In the genomic region with DNA sequence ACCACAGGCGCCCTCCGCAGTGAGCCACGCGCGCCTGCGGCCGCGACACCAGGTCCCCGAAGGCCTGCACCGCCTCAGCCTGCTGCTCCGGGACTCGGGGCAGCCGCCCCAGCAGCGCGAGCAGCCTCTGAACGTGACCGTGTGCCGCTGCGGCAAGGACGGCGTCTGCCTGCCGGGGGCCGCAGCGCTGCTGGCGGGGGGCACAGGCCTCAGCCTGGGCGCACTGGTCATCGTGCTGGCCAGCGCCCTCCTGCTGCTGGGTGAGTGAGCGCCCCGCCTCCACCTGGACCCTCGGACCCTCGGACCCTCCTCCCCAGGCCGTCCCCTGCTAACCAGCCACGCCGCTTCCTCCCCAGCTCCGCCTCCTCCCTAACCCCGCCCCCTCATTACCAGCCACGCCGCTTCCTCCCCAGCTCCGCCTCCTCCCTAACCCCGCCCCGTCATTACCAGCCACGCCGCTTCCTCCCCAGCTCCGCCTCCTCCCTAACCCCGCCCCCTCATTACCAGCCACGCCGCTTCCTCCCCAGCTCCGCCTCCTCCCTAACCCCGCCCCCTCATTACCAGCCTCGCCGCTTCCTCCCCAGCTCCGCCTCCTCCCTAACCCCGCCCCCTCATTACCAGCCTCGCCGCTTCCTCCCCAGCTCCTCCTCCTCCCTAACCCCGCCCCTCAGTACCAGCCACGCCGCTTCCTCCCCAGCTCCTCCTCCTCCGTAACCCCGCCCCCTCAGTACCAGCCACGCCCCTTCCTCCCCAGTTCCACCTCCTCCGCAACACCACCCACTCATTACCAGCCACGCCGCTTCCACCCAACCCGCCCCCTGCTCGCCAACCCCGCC, we compare ENCODE assay signal across 9 cellular contexts. TPM values are rescaled to one million over a fixed set of nuclear protein-coding genes. Genes with fewer than 3 reads are reported as not detected.
DNase-seq lines count a peak whose midpoint lies in the region; ATAC-seq and TF ChIP-seq lines count a peak whose summit lies in the region.
"Not testable (repeated sequence)": the region's sequence is repeated elsewhere in the genome, so short reads cannot be mapped to it uniquely, and the experiment has no call there.
"Had no signal": no experiment of that assay in that cellular context is flagged by ENCODE, and none has a peak within 500 bp of the region (broad histone marks: within the 10 kb centered on the region; RNA-seq: fewer than 3 reads in every experiment).

No MANE protein-coding gene starts in this region.

- H3K4me3 ChIP-seq in CD4-positive, CD25-positive, alpha-beta regulatory T cell (ENCODE audit: low read depth, low read length); WERI-Rb-1 (ENCODE audit: low read depth, low read length): not testable (repeated sequence)

- not testable (repeated sequence) for H3K36me3 Mint-ChIP-seq in CD4-positive, CD25-positive, alpha-beta regulatory T cell; natural killer cell treated with Interleukin-12 subunit alpha and Interleukin-12 subunit beta and Interleukin-15 and Interleukin-18, amount 100 ng/mL, for 72 hours

- peaks cover 0 to 10% (median 4%) of the 10 kb centered on the region in 4 donors for H3K4me1 Mint-ChIP-seq in CD4-positive, CD25-positive, alpha-beta regulatory T cell
- H3K4me1 Mint-ChIP-seq in natural killer cell treated with Interleukin-12 subunit alpha and Interleukin-12 subunit beta and Interleukin-15 and Interleukin-18, amount 100 ng/mL, for 72 hours (ENCODE audit: low read depth in 2 of 2): not testable (repeated sequence)

- H3K4me3 Mint-ChIP-seq in CD4-positive, CD25-positive, alpha-beta regulatory T cell: peak overlapping the region in 1 of 4 donors; percentile 46
- H3K4me3 Mint-ChIP-seq in natural killer cell treated with Interleukin-12 subunit alpha and Interleukin-12 subunit beta and Interleukin-15 and Interleukin-18, amount 100 ng/mL, for 72 hours: peak overlapping the region; percentile 22

- not testable (repeated sequence) for TF ChIP-seq CTCF in WERI-Rb-1 (IDR thresholded peaks at IDR 0.05; ENCODE audit: low read depth, low read length)

- H3K4me1 ChIP-seq in CD4-positive, CD25-positive, alpha-beta regulatory T cell (ENCODE audit: control insufficient read depth, insufficient read depth, low read length, poor library complexity, severe bottlenecking): not testable (repeated sequence)

- peak overlapping the region; percentile 23 for H3K27ac ChIP-seq in CD4-positive, CD25-positive, alpha-beta regulatory T cell (ENCODE audit: insufficient read depth, low read length, poor library complexity, severe bottlenecking)
- H3K27ac ChIP-seq in WERI-Rb-1: not testable (repeated sequence)

- not testable (repeated sequence) for H3K27me3 ChIP-seq in CD4-positive, CD25-positive, alpha-beta regulatory T cell (ENCODE audit: control insufficient read depth, insufficient read depth, low read length); WERI-Rb-1 (ENCODE audit: insufficient read depth, low read depth, severe bottlenecking)

- H3K9me3 ChIP-seq in CD4-positive, CD25-positive, alpha-beta regulatory T cell (ENCODE audit: control insufficient read depth in 2 of 2, low read length in 2 of 2); WERI-Rb-1 (ENCODE audit: severe bottlenecking): not testable (repeated sequence)

- not testable (repeated sequence) for H3K9me3 Mint-ChIP-seq in CD4-positive, CD25-positive, alpha-beta regulatory T cell; natural killer cell treated with Interleukin-12 subunit alpha and Interleukin-12 subunit beta and Interleukin-15 and Interleukin-18, amount 100 ng/mL, for 72 hours

- H3K27me3 Mint-ChIP-seq in CD4-positive, CD25-positive, alpha-beta regulatory T cell; natural killer cell treated with Interleukin-12 subunit alpha and Interleukin-12 subunit beta and Interleukin-15 and Interleukin-18, amount 100 ng/mL, for 72 hours: not testable (repeated sequence)

- peak; percentile 62 to 78 (median 76) for DNase-seq in CD4-positive, CD25-positive, alpha-beta regulatory T cell
- DNase-seq in HCEC 1CT (peak; percentile 78), NCI-H774 (lab: John Stamatoyannopoulos, UW) (peak; percentile 47), WERI-Rb-1 (peak; percentile 50), amniotic epithelial cell (ENCODE audit: low read depth) (peak; percentile 89), foreskin melanocyte (peak; percentile 52)
- DNase-seq in natural killer cell treated with Interleukin-12 subunit alpha and Interleukin-12 subunit beta and Interleukin-15 and Interleukin-18, amount 100 ng/mL, for 72 hours (ENCODE audit: low spot score): peak; percentile 86
- peak; percentile 68 for DNase-seq in stimulated activated CD8-positive, alpha-beta memory T cell treated with anti-CD3 and anti-CD28 coated beads, Interleukin-4, amount 100 ng/mL, for 24 hours (ENCODE audit: low read depth)

- peak; percentile 28 to 40 for ATAC-seq in CD4-positive, CD25-positive, alpha-beta regulatory T cell (ENCODE audit: low read depth in 2 of 2)
- ATAC-seq in natural killer cell treated with Interleukin-12 subunit alpha and Interleukin-12 subunit beta and Interleukin-15 and Interleukin-18, amount 100 ng/mL, for 72 hours: peak; percentile 75 to 80

- not testable (repeated sequence) for H3K36me3 ChIP-seq in CD4-positive, CD25-positive, alpha-beta regulatory T cell (ENCODE audit: control insufficient read depth, insufficient read depth, low read length); WERI-Rb-1

- H3K27ac Mint-ChIP-seq in CD4-positive, CD25-positive, alpha-beta regulatory T cell; natural killer cell treated with Interleukin-12 subunit alpha and Interleukin-12 subunit beta and Interleukin-15 and Interleukin-18, amount 100 ng/mL, for 72 hours: not testable (repeated sequence)

RNA-seq across cellular contexts. Expression of a gene that starts 7.9 kb away (rescaled TPM):
- not detected for total RNA-seq in CD4-positive, CD25-positive, alpha-beta regulatory T cell
- under 1 TPM in 1 of 4 donors, not detected in 3; 0.14 TPM for polyA plus RNA-seq in CD4-positive, CD25-positive, alpha-beta regulatory T cell
- total RNA-seq in natural killer cell treated with Interleukin-12 subunit alpha and Interleukin-12 subunit beta and Interleukin-15 and Interleukin-18, amount 100 ng/mL, for 72 hours: 1 to 10 TPM in 1 of 2 donors, under 1 TPM in 1; 0.53 to 1.2 TPM
- total RNA-seq: frontal cortex had no signal

RNA-seq across cellular contexts. Expression of a gene that starts 20.9 kb away (rescaled TPM):
- 0.17 TPM for total RNA-seq in CD4-positive, CD25-positive, alpha-beta regulatory T cell
- not detected for polyA plus RNA-seq in CD4-positive, CD25-positive, alpha-beta regulatory T cell
- total RNA-seq in natural killer cell treated with Interleukin-12 subunit alpha and Interleukin-12 subunit beta and Interleukin-15 and Interleukin-18, amount 100 ng/mL, for 72 hours: not detected

RNA-seq across cellular contexts. Expression of a gene that starts 25.1 kb away (rescaled TPM):
- 7.9 TPM for total RNA-seq in CD4-positive, CD25-positive, alpha-beta regulatory T cell
- polyA plus RNA-seq in CD4-positive, CD25-positive, alpha-beta regulatory T cell: 1 to 10 TPM; 3.3 to 4.9 (median 3.9) TPM
- 10 to 100 TPM in 1 of 2 donors, 1 to 10 TPM in 1; 7.5 to 23.3 TPM for total RNA-seq in natural killer cell treated with Interleukin-12 subunit alpha and Interleukin-12 subunit beta and Interleukin-15 and Interleukin-18, amount 100 ng/mL, for 72 hours
